8 cellular contexts compared by ENCODE assay signal in genomic region chr2:113754989-113755689, GRCh38. TPM values are rescaled to one million over a fixed set of nuclear protein-coding genes. Genes with fewer than 3 reads are reported as not detected.
DNase-seq lines count a peak whose midpoint lies in the region; ATAC-seq and TF ChIP-seq lines count a peak whose summit lies in the region.

No MANE protein-coding gene starts in this region.

- no peaks in the 10 kb centered on the region for H3K27me3 ChIP-seq in ectodermal cell (ENCODE audit: control insufficient read depth, insufficient read depth, low read length, poor library complexity, severe bottlenecking)

- peak overlapping the region; percentile 88 for H3K4me3 ChIP-seq in NB4 (ENCODE audit: low read depth, low read length)
- H3K4me3 ChIP-seq in ectodermal cell (ENCODE audit: insufficient read depth, low read depth, low read length) = peak overlapping the region; percentile 99

- H3K36me3 ChIP-seq in ectodermal cell (ENCODE audit: control insufficient read depth, insufficient read depth, low read length) = peaks cover 5% of the 10 kb centered on the region

- H3K36me3 Mint-ChIP-seq in nephron (ENCODE audit: low read depth) = peaks cover 22% of the 10 kb centered on the region

- H3K9me3 Mint-ChIP-seq in nephron = no peaks in the 10 kb centered on the region

- H3K27ac ChIP-seq in ectodermal cell (ENCODE audit: insufficient read depth, low read depth, low read length, poor library complexity, severe bottlenecking) = no peak overlapping the region

- no peaks in the 10 kb centered on the region for H3K27me3 Mint-ChIP-seq in nephron (ENCODE audit: low read depth)

- ATAC-seq in HG02938 (IDR thresholded peaks at IDR 0.05; ENCODE audit: unreplicated experiment) (no peak), GM18858 (IDR thresholded peaks at IDR 0.05; ENCODE audit: unreplicated experiment) (no peak), HG03045 (IDR thresholded peaks at IDR 0.05; ENCODE audit: unreplicated experiment) (no peak)

- TF ChIP-seq CTCF in NB4 (IDR thresholded peaks at IDR 0.05; ENCODE audit: low read depth, low read length) (no peak), nephron (IDR thresholded peaks at IDR 0.05; ENCODE audit: unreplicated experiment in 3 of 3) (no peak)

- peaks cover 33% of the 10 kb centered on the region for H3K4me1 Mint-ChIP-seq in nephron

- WGBS in ectodermal cell, 2 experiments = 54 to 71% methylated on average over 8 to 10 of the region's 10 CpGs

- DNase-seq in EL (peak; percentile 19), NB4 (ENCODE audit: low read depth) (peak; percentile 15)
- no peak for DNase-seq in activated CD4-positive, CD25-positive, alpha-beta regulatory T cell treated with anti-CD3 and anti-CD28 coated beads, Interleukin-2, amount 50 U/mL, for 72 hours

- no peaks in the 10 kb centered on the region for H3K4me1 ChIP-seq in ectodermal cell (ENCODE audit: control insufficient read depth, insufficient read depth, low read length)

- TF ChIP-seq POLR2A in NB4 (IDR thresholded peaks at IDR 0.05; ENCODE audit: extremely low read depth, insufficient read length) = no peak

- H3K4me3 Mint-ChIP-seq in nephron = peak overlapping the region; percentile 91 to 95 (median 94)

- H3K9me3 ChIP-seq in ectodermal cell (ENCODE audit: control insufficient read depth, low read length) = no peaks in the 10 kb centered on the region

- H3K27ac Mint-ChIP-seq in nephron = peak overlapping the region; percentile 92 to 93 (median 93)

RNA-seq across cellular contexts. Expression of gene SLC35F5, which starts 1.3 kb away (rescaled TPM):
- polyA plus RNA-seq in ectodermal cell (2013, experiment 1 of 4) = 30.1 TPM
- 39.8 TPM for polyA plus RNA-seq in ectodermal cell (2013, experiment 2 of 4)
- polyA plus RNA-seq in ectodermal cell (2013, experiment 3 of 4) = 28.8 TPM
- polyA plus RNA-seq in ectodermal cell (2013, experiment 4 of 4) = 29.2 TPM
